Comparison of ENCODE assay signal across 21 cellular contexts in genomic region chr4:15928883-15929282, GRCh38. TPM values are rescaled to one million over a fixed set of nuclear protein-coding genes. Genes with fewer than 3 reads are reported as not detected.
"Had no signal": no experiment of that assay in that cellular context is flagged by ENCODE, and none has a peak within 500 bp of the region (broad histone marks: within the 10 kb centered on the region; RNA-seq: fewer than 3 reads in every experiment).

No MANE protein-coding gene starts in this region.

- H3K9me3 ChIP-seq: heart left ventricle, psoas muscle, right lobe of liver had no signal

- ATAC-seq: esophagus mucosa; heart left ventricle; left colon; left ventricle myocardium superior; psoas muscle; right lobe of liver; stimulated activated naive B cell treated with anti-CD40 and anti-IgM and Interleukin-4, amounts not matched to agents 10 μg/mL and 1 μg/mL and 100 μg/mL, for 72 hours had no signal

- DNase-seq: effector memory CD4-positive, alpha-beta T cell; heart left ventricle; hippocampal formation; left colon; left ventricle myocardium superior; mesenchymal stem cell; naive B cell; psoas muscle; retina; right lobe of liver; stimulated activated CD4-positive, alpha-beta T cell treated with anti-CD3 and anti-CD28 coated beads, Interleukin-15, amount 100 ng/mL, for 24 hours; stimulated activated CD4-positive, alpha-beta T cell treated with anti-CD3 and anti-CD28 coated beads, Interleukin-1b, Interleukin-23, amount 100 ng/mL, for 48 hours; stimulated activated CD4-positive, alpha-beta T cell treated with anti-CD3 and anti-CD28 coated beads, Interleukin-4, amount 100 ng/mL, for 24 hours; stimulated activated naive B cell treated with anti-CD40 and anti-IgM and Interleukin-4, amounts not matched to agents 10 μg/mL and 1 μg/mL and 100 μg/mL, for 72 hours had no signal

- H3K9me3 Mint-ChIP-seq: naive B cell; nephron; stimulated activated naive B cell treated with anti-CD40 and anti-IgM and Interleukin-4, amounts not matched to agents 10 μg/mL and 1 μg/mL and 100 μg/mL, for 72 hours; type B pancreatic cell had no signal

- H3K4me3 Mint-ChIP-seq: nephron; stimulated activated naive B cell treated with anti-CD40 and anti-IgM and Interleukin-4, amounts not matched to agents 10 μg/mL and 1 μg/mL and 100 μg/mL, for 72 hours; type B pancreatic cell had no signal

- H3K27me3 Mint-ChIP-seq: naive B cell had no signal

- H3K27ac Mint-ChIP-seq: nephron; stimulated activated naive B cell treated with anti-CD40 and anti-IgM and Interleukin-4, amounts not matched to agents 10 μg/mL and 1 μg/mL and 100 μg/mL, for 72 hours; type B pancreatic cell had no signal

- H3K36me3 Mint-ChIP-seq: naive B cell, type B pancreatic cell had no signal

RNA-seq across cellular contexts. Expression of gene FGFBP1, which starts 9.7 kb away (rescaled TPM):
- total RNA-seq: fibroblast of lung, frontal cortex, glomerular endothelial cell, left ventricle myocardium superior, psoas muscle, right lobe of liver had no signal

RNA-seq across cellular contexts. Expression of gene FGFBP2, which starts 34.1 kb away (rescaled TPM):
- total RNA-seq: esophagus mucosa, fibroblast of lung, frontal cortex, glomerular endothelial cell, kidney epithelial cell had no signal
